Comparison of ENCODE assay signal across 1 cellular context in the genomic region with DNA sequence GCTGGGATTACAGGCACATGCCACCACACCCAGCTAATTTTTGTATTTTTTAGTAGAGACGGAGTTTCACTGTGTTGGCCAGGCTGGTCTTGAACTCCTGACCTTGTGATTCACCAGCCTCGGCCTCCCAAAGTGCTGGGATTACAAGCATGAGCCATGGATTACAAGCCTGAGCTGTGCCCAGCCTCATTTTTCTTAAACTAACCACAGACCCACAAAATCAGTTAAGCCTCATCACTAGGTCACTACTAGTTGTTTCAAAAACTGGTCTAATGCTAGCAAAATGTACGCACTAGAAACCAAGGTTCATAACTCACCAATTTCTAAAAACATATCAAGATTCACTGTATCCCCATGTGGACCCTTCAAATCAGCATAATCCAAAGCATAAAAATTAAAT. TPM values are rescaled to one million over a fixed set of nuclear protein-coding genes. Genes with fewer than 3 reads are reported as not detected.
"Had no signal": no experiment of that assay in that cellular context is flagged by ENCODE, and none has a peak within 500 bp of the region (broad histone marks: within the 10 kb centered on the region; RNA-seq: fewer than 3 reads in every experiment).

No MANE protein-coding gene starts in this region.

RNA-seq across cellular contexts. Expression of gene ZNF280A, which starts 28.5 kb away (rescaled TPM):
- total RNA-seq: GM23248 had no signal
- polyA plus RNA-seq: GM23248 had no signal
